ENCODE assay signal across 17 cellular contexts in genomic region chr4:8271821-8272220, GRCh38. TPM values are rescaled to one million over a fixed set of nuclear protein-coding genes. Genes with fewer than 3 reads are reported as not detected.
DNase-seq lines count a peak whose midpoint lies in the region; ATAC-seq, FAIRE-seq and TF ChIP-seq lines count a peak whose summit lies in the region.
"Had no signal": no experiment of that assay in that cellular context is flagged by ENCODE, and none has a peak within 500 bp of the region (broad histone marks: within the 10 kb centered on the region; RNA-seq: fewer than 3 reads in every experiment).

No MANE protein-coding gene starts in this region.

- H3K4me3 ChIP-seq in coronary artery (peak overlapping the region; percentile 69), right atrium auricular region (peak overlapping the region; percentile 10 to 60), neutrophil (ENCODE audit: low read depth in 1 of 2, low read length in 1 of 2) (no peak overlapping the region), suprapubic skin (peak overlapping the region; percentile 57)

- H3K4me1 ChIP-seq in right atrium auricular region (peaks cover 0 to 71% of the 10 kb centered on the region in 2 donors), neutrophil (ENCODE audit: control insufficient read depth in 1 of 2, insufficient read depth in 1 of 2, low read depth in 1 of 2, low read length in 1 of 2) (peaks cover 63 to 96% of the 10 kb centered on the region in 2 experiments), suprapubic skin (peaks cover 53% of the 10 kb centered on the region)

- no peak for ATAC-seq in stimulated activated naive CD8-positive, alpha-beta T cell treated with anti-CD3 and anti-CD28 coated beads, Interleukin-15, Interleukin-2, amounts not matched to agents 100 U/mL and 50 U/mL, for 24 hours
- ATAC-seq in GM21576 (IDR thresholded peaks at IDR 0.05; ENCODE audit: unreplicated experiment) = no peak
- ATAC-seq: Panc1 had no signal

- no peak for TF ChIP-seq EP300 in suprapubic skin (IDR thresholded peaks at IDR 0.05)

- FAIRE-seq in D721Med (lab: Jason Lieb, UNC) = no peak

- DNase-seq in coronary artery (ENCODE audit: low spot score) (no peak), right atrium auricular region (ENCODE audit: low spot score) (no peak), suprapubic skin (ENCODE audit: low spot score in 2 of 2) (no peak), D721Med (ENCODE audit: insufficient read length, low spot score) (no peak)
- DNase-seq in stimulated activated naive CD8-positive, alpha-beta T cell treated with anti-CD3 and anti-CD28 coated beads, Interleukin-15, Interleukin-2, amounts not matched to agents 100 U/mL and 50 U/mL, for 24 hours = no peak
- DNase-seq: CD8-positive, alpha-beta memory T cell; HFFc6; MM.1S; NCI-H1105 treated with DMSO at 0.1 percent for 48 hours; NCI-H187 treated with DMSO at 0.1 percent for 48 hours; NCI-H774; SHP77 had no signal

- H3K36me3 ChIP-seq in right atrium auricular region (no peaks in the 10 kb centered on the region), neutrophil (no peaks in the 10 kb centered on the region), suprapubic skin (no peaks in the 10 kb centered on the region)

- H3K27ac ChIP-seq in coronary artery (peak overlapping the region in 1 of 2 donors; percentile 56), right atrium auricular region (peak overlapping the region in 1 of 2 donors; percentile 61), neutrophil (peak overlapping the region; percentile 75), suprapubic skin (peak overlapping the region; percentile 25)

- TF ChIP-seq POLR2A in suprapubic skin (IDR thresholded peaks at IDR 0.05) = no peak

- H3K9me3 ChIP-seq in right atrium auricular region (no peaks in the 10 kb centered on the region), neutrophil (no peaks in the 10 kb centered on the region), suprapubic skin (no peaks in the 10 kb centered on the region)

- 90% methylated on average over 8 of the region's 10 CpGs for WGBS in suprapubic skin

- TF ChIP-seq CTCF in coronary artery (IDR thresholded peaks at IDR 0.05) = no peak
- no peak for TF ChIP-seq CTCF in right atrium auricular region (IDR thresholded peaks at IDR 0.05)
- no peak for TF ChIP-seq CTCF in neutrophil (IDR thresholded peaks at IDR 0.05)
- TF ChIP-seq CTCF in suprapubic skin (IDR thresholded peaks at IDR 0.05) = no peak
- TF ChIP-seq CTCF in D721Med (IDR thresholded peaks at IDR 0.05; ENCODE audit: insufficient read depth, missing control alignments) = no peak

- H3K27me3 ChIP-seq in right atrium auricular region (no peaks in the 10 kb centered on the region), neutrophil (no peaks in the 10 kb centered on the region), suprapubic skin (peaks cover 25% of the 10 kb centered on the region)

RNA-seq across cellular contexts. Expression of gene HTRA3, which starts 2.3 kb away (rescaled TPM):
- 100 to 1,000 TPM in 1 of 2 donors, 10 to 100 TPM in 1; 33.8 to 124 TPM for total RNA-seq in right atrium auricular region
- total RNA-seq in suprapubic skin = 10 to 100 TPM in 2 of 4 donors, 1 to 10 TPM in 2; 3.3 to 22.5 (median 10.3) TPM
- total RNA-seq: B cell; CD8-positive, alpha-beta memory T cell; NCI-H460 had no signal

Comparison
In these comparisons a context has a peak if more than half of its experiments do, and no peak if none do; other contexts are left out.
1. H3K4me3 ChIP-seq: peak in coronary artery (single experiment), right atrium auricular region (2 of 2) and suprapubic skin (single experiment); none in neutrophil (0 of 2).